ENCODE assay signal across 31 cellular contexts in genomic region chr6:73983367-73983766, GRCh38.
DNase-seq lines count a peak whose midpoint lies in the region; ATAC-seq, FAIRE-seq and TF ChIP-seq lines count a peak whose summit lies in the region.
"Had no signal": no experiment of that assay in that cellular context is flagged by ENCODE, and none has a peak within 500 bp of the region (broad histone marks: within the 10 kb centered on the region; RNA-seq: fewer than 3 reads in every experiment).

No MANE protein-coding gene starts in this region.

- H2BK20ac ChIP-seq in IMR-90 (ENCODE audit: low read depth, low read length): no peak overlapping the region

- no peak overlapping the region for H4K8ac ChIP-seq in IMR-90 (ENCODE audit: low read depth in 2 of 2, low read length in 2 of 2)

- no peaks in the 10 kb centered on the region for H3K79me1 ChIP-seq in IMR-90 (ENCODE audit: low read depth in 1 of 2, low read length in 2 of 2)

- H3K4ac ChIP-seq in IMR-90 (ENCODE audit: low read depth, low read length): no peak overlapping the region

- H3K23ac ChIP-seq in IMR-90 (ENCODE audit: low read depth, low read length): no peak overlapping the region

- no peak for FAIRE-seq in GM19239 (lab: Jason Lieb, UNC)
- FAIRE-seq: G401.6, HepG2 had no signal

- H3K14ac ChIP-seq in IMR-90 (replicated peaks; ENCODE audit: low read depth, low read length): no peak overlapping the region

- no peak for TF ChIP-seq RAD21 in IMR-90 (IDR thresholded peaks at IDR 0.05; ENCODE audit: low read length)

- H3K36me3 ChIP-seq in IMR-90 (ENCODE audit: control insufficient read depth, insufficient read depth, low read length): no peaks in the 10 kb centered on the region
- H3K36me3 ChIP-seq: colonic mucosa, SJSA1, spleen had no signal

- peak overlapping the region; percentile 62; the same call in 1 of the 2 replicates for H3K4me2 ChIP-seq in IMR-90 (ENCODE audit: low read depth, low read length)

- H2BK120ac ChIP-seq in IMR-90 (ENCODE audit: low read depth, low read length): no peak overlapping the region

- ATAC-seq in IMR-90 (ENCODE audit: low read depth) (peak; percentile 82), GM21576 (IDR thresholded peaks at IDR 0.05; ENCODE audit: unreplicated experiment) (no peak)
- ATAC-seq: activated CD4-positive, CD25-positive, alpha-beta regulatory T cell treated with anti-CD3 and anti-CD28 coated beads, Interleukin-2, amount 50 U/mL, for 24 hours; CD8-positive, alpha-beta T cell; HepG2; left cardiac atrium; naive thymus-derived CD8-positive, alpha-beta T cell; T-cell had no signal

- H3K27ac ChIP-seq in IMR-90 (ENCODE audit: insufficient read depth, low read length): no peak overlapping the region
- H3K27ac ChIP-seq: colonic mucosa, SJSA1, spleen had no signal

- no peak for TF ChIP-seq CTCF in IMR-90 (conservative IDR thresholded peaks at IDR 0.05; ENCODE audit: low read depth, low read length)
- TF ChIP-seq CTCF in fibroblast of mammary gland (conservative IDR thresholded peaks at IDR 0.05; ENCODE audit: control insufficient read depth, insufficient read depth, low read depth, low read length): no peak

- in situ Hi-C loops in IMR-90 (cut with MboI; ENCODE audit: low sequenced_read_pairs): loop anchor here (5.0 kb wide), 1 partner anchor 1234 kb away; no protein-coding TSS in a partner anchor

- H3K4me3 ChIP-seq in IMR-90 (ENCODE audit: insufficient read depth, low read depth, low read length) (no peak overlapping the region), fibroblast of mammary gland (ENCODE audit: control insufficient read depth, low read depth, low read length) (no peak overlapping the region)
- H3K4me3 ChIP-seq: colonic mucosa, SJSA1, spleen had no signal

- CTCF ChIA-PET in IMR-90 (lab: Yijun Ruan, JAX): interaction anchor here (1.2 to 1.3 kb wide), 2 partner anchors 13 to 1226 kb away, joined by 3 to 4 read pairs; no protein-coding TSS in a partner anchor

- BruUV-seq in IMR-90 (replicated peaks; lab: Mats Ljungman, UMichigan): no TSS peak

- no peak overlapping the region for H3K9ac ChIP-seq in IMR-90 (ENCODE audit: low read depth, low read length)

- dilution Hi-C loops in IMR-90 (cut with HindIII; ENCODE audit: low sequenced_read_pairs, unreplicated experiment): no loop called here

- no peaks in the 10 kb centered on the region for H3K27me3 ChIP-seq in IMR-90 (ENCODE audit: control insufficient read depth, insufficient read depth, low read length)
- H3K27me3 ChIP-seq: colonic mucosa, SJSA1, spleen had no signal

- TF ChIP-seq POLR2A in IMR-90 (IDR thresholded peaks at IDR 0.05; ENCODE audit: low read depth, low read length): no peak

- H4K5ac ChIP-seq in IMR-90 (ENCODE audit: low read depth, low read length): no peak overlapping the region

- no peak overlapping the region for H4K91ac ChIP-seq in IMR-90 (ENCODE audit: insufficient read depth, low read depth, low read length)

- H3K56ac ChIP-seq in IMR-90 (ENCODE audit: extremely low read depth, insufficient read depth, low read length): no peak overlapping the region

- H3K18ac ChIP-seq in IMR-90 (ENCODE audit: low read depth, low read length): no peak overlapping the region; the same call in 1 of the 2 replicates

- intact Hi-C loops in IMR-90 (cut with micrococcal nuclease): no loop called here

- WGBS in IMR-90 (ENCODE audit: extremely low coverage in 2 of 2, insufficient read length in 1 of 2), 2 experiments: no CpG with 5 or more reads among the region's 2 CpGs

- H2AK9ac ChIP-seq in IMR-90 (replicated peaks; ENCODE audit: low read depth, low read length, poor library complexity): no peak overlapping the region

- H4K20me1 ChIP-seq in IMR-90 (ENCODE audit: insufficient read depth, low read length): no peaks in the 10 kb centered on the region

- peak overlapping the region; percentile 88 for H2BK5ac ChIP-seq in IMR-90 (ENCODE audit: low read depth, low read length, poor library complexity, severe bottlenecking)

- H2AFZ ChIP-seq in IMR-90 (replicated peaks; ENCODE audit: low read length, poor library complexity): no peak overlapping the region

- no peaks in the 10 kb centered on the region for H3K9me3 ChIP-seq in IMR-90 (ENCODE audit: control insufficient read depth, insufficient read depth, low read length)
- H3K9me3 ChIP-seq: colonic mucosa, SJSA1 had no signal

- DNase-seq in AG20443 (ENCODE audit: low spot score): peak; percentile 62
- peak; percentile 65 for DNase-seq in IMR-90
- DNase-seq in fibroblast of mammary gland (ENCODE audit: low read depth): peak; percentile 29
- peak; percentile 74 for DNase-seq in non-pigmented ciliary epithelial cell (ENCODE audit: low read depth)
- DNase-seq in stimulated activated CD4-positive, alpha-beta T cell treated with anti-CD3 and anti-CD28 coated beads, Interleukin-12 subunit alpha, Interleukin-12 subunit beta, amount 100 ng/mL, for 4 hours: no peak
- DNase-seq in activated effector memory CD4-positive, alpha-beta T cell treated with Interleukin-2 at 50 U/mL for 16 hours: no peak
- no peak for DNase-seq in GM19239 (ENCODE audit: insufficient read length, low spot score)
- DNase-seq: ACHN; activated CD4-positive, alpha-beta memory T cell treated with anti-CD3 and anti-CD28 coated beads, Interleukin-2, amount 10 ng/mL, durations not matched to agents 7 days and 5 days; activated gamma-delta T cell treated with Interleukin-2 at 50 U/mL for 16 hours; CD8-positive, alpha-beta T cell; colonic mucosa; DMS 273 treated with DMSO at 0.1 percent for 48 hours; effector memory CD4-positive, alpha-beta T cell; erythroblast; H9; left cardiac atrium; naive thymus-derived CD8-positive, alpha-beta T cell; NCI-H1048; NCI-H187; NCI-H526; retina; spleen; stimulated activated CD4-positive, alpha-beta T cell treated with anti-CD3 and anti-CD28 coated beads, Interleukin-4, amount 100 ng/mL, for 1 hour; stimulated activated naive CD4-positive, alpha-beta T cell; T-cell had no signal

- no peak overlapping the region for H2BK15ac ChIP-seq in IMR-90 (ENCODE audit: low read depth, low read length)

- POLR2A ChIA-PET in IMR-90 (lab: Charles Lee; ENCODE audit: unreplicated experiment): no interaction called here

- H3K4me1 ChIP-seq in IMR-90 (ENCODE audit: control insufficient read depth, insufficient read depth, low read length): peaks cover 10% of the 10 kb centered on the region
- H3K4me1 ChIP-seq: colonic mucosa, spleen had no signal

- peaks cover 3% of the 10 kb centered on the region for H3K9me1 ChIP-seq in IMR-90 (ENCODE audit: insufficient read depth, low read length)

- no peak overlapping the region for H2AK5ac ChIP-seq in IMR-90 (ENCODE audit: low read depth, low read length)

TF ChIP-seq in IMR-90, 13 proteins besides CTCF, POLR2A, EP300 and RAD21:
- no peak for TF ChIP-seq BHLHE40 (IDR thresholded peaks at IDR 0.05; ENCODE audit: low read depth, low read length)
- TF ChIP-seq NFE2L2 (IDR thresholded peaks at IDR 0.05; ENCODE audit: low read depth, low read length): no peak
- TF ChIP-seq USF2 (IDR thresholded peaks at IDR 0.05; ENCODE audit: low read depth, low read length): no peak
- peak; percentile 33; the same call in 1 of the 2 replicates for TF ChIP-seq CEBPB (IDR thresholded peaks at IDR 0.05; ENCODE audit: low read depth, low read length)

Comparison
In these comparisons a context has a peak if more than half of its experiments do, and no peak if none do; other contexts are left out.
1. DNase-seq: peak in AG20443 (single experiment), IMR-90 (single experiment), fibroblast of mammary gland (single experiment) and non-pigmented ciliary epithelial cell (single experiment); none in stimulated activated CD4-positive, alpha-beta T cell treated with anti-CD3 and anti-CD28 coated beads, Interleukin-12 subunit alpha, Interleukin-12 subunit beta, amount 100 ng/mL, for 4 hours (single experiment), activated effector memory CD4-positive, alpha-beta T cell treated with Interleukin-2 at 50 U/mL for 16 hours (single experiment) and GM19239 (single experiment).